ENCODE assay signal across 8 cellular contexts in genomic region chr12:121781751-121782615, GRCh38. TPM values are rescaled to one million over a fixed set of nuclear protein-coding genes. Genes with fewer than 3 reads are reported as not detected.
DNase-seq lines count a peak whose midpoint lies in the region; ATAC-seq, FAIRE-seq and TF ChIP-seq lines count a peak whose summit lies in the region.

No MANE protein-coding gene starts in this region.

- DNase-seq in AG04450 (ENCODE audit: low read depth, low spot score): no peak
- DNase-seq in GM19239 (ENCODE audit: insufficient read length, low spot score): no peak
- peak; percentile 72 for DNase-seq in IMR-90
- DNase-seq in activated gamma-delta T cell treated with Interleukin-2 at 50 U/mL for 16 hours: peak; percentile 46
- no peak for DNase-seq in tibial nerve (ENCODE audit: low spot score in 2 of 2)
- no peak for DNase-seq in frontal cortex (ENCODE audit: low spot score in 2 of 2)

- peak overlapping the region; percentile 57; the same call in 1 of the 3 replicates for H2BK15ac ChIP-seq in IMR-90 (ENCODE audit: low read depth, low read length)

- peak overlapping the region; percentile 11; the same call in 1 of the 2 replicates for H3K14ac ChIP-seq in IMR-90 (replicated peaks; ENCODE audit: low read depth, low read length)

- peak overlapping the region; percentile 57 for H3K27ac ChIP-seq in AG04450 (ENCODE audit: low read depth, low read length)
- peak overlapping the region; percentile 50 for H3K27ac ChIP-seq in IMR-90 (ENCODE audit: insufficient read depth, low read length)
- no peak overlapping the region for H3K27ac ChIP-seq in iPS-20b (ENCODE audit: low read length)
- peak overlapping the region in 3 of 4 donors; percentile 32 to 59 (median 47) for H3K27ac ChIP-seq in tibial nerve

- peaks cover 15% of the 10 kb centered on the region for H3K4me1 ChIP-seq in IMR-90 (ENCODE audit: control insufficient read depth, insufficient read depth, low read length)
- H3K4me1 ChIP-seq in iPS-20b (ENCODE audit: insufficient read depth, low read length): peaks cover 7% of the 10 kb centered on the region; the same call in 1 of the 2 replicates
- H3K4me1 ChIP-seq in tibial nerve: peaks cover 0 to 26% (median 14%) of the 10 kb centered on the region in 4 donors

- peaks cover 8% of the 10 kb centered on the region for H3K9me1 ChIP-seq in IMR-90 (ENCODE audit: insufficient read depth, low read length)

- POLR2A ChIA-PET in AG04450 (lab: Yijun Ruan, JAX): interaction anchor here (1.2 kb wide), 1 partner anchor 12 kb away, joined by 7 read pairs; no protein-coding TSS in a partner anchor
- POLR2A ChIA-PET in IMR-90 (lab: Charles Lee; ENCODE audit: unreplicated experiment): interaction anchor here (1.0 kb wide), 1 partner anchor 22 kb away, joined by 3 read pairs; no protein-coding TSS in a partner anchor

- H3K9ac ChIP-seq in IMR-90 (ENCODE audit: low read depth, low read length) (peak overlapping the region; percentile 25; the same call in 1 of the 2 replicates), iPS-20b (ENCODE audit: low read depth, low read length) (0 out of 2 replicates have a peak overlapping the region, but pooled peaks have one; percentile 25)

- TF ChIP-seq RAD21 in IMR-90 (IDR thresholded peaks at IDR 0.05; ENCODE audit: low read length): no peak

- TF ChIP-seq CTCF in AG04450 (IDR thresholded peaks at IDR 0.05; ENCODE audit: low read depth, low read length) (no peak), IMR-90 (conservative IDR thresholded peaks at IDR 0.05; ENCODE audit: low read depth, low read length) (no peak), tibial nerve (IDR thresholded peaks at IDR 0.05) (no peak)

- TF ChIP-seq EP300 in tibial nerve (IDR thresholded peaks at IDR 0.05): no peak

- H3K23ac ChIP-seq in IMR-90 (ENCODE audit: low read depth, low read length): no peak overlapping the region; the same call in 1 of the 2 replicates

- H4K91ac ChIP-seq in IMR-90 (ENCODE audit: insufficient read depth, low read depth, low read length): 0 out of 2 replicates have a peak overlapping the region, but pooled peaks have one; percentile 24

- dilution Hi-C loops in IMR-90 (cut with HindIII; ENCODE audit: low sequenced_read_pairs, unreplicated experiment): no loop called here

- H3K9me3 ChIP-seq in AG04450 (ENCODE audit: control insufficient read depth, insufficient read depth, low read length) (no peaks in the 10 kb centered on the region; the same call in 1 of the 2 replicates), IMR-90 (ENCODE audit: control insufficient read depth, insufficient read depth, low read length) (no peaks in the 10 kb centered on the region), iPS-20b (ENCODE audit: insufficient read depth, low read depth, low read length) (no peaks in the 10 kb centered on the region), tibial nerve (no peaks in the 10 kb centered on the region)

- H3K4ac ChIP-seq in IMR-90 (ENCODE audit: low read depth, low read length): peak overlapping the region; percentile 72

- TF ChIP-seq POLR2A in IMR-90 (IDR thresholded peaks at IDR 0.05; ENCODE audit: low read depth, low read length) (no peak), tibial nerve (IDR thresholded peaks at IDR 0.05) (no peak)

- H3K27me3 ChIP-seq in AG04450 (ENCODE audit: control insufficient read depth, insufficient read depth, low read length): no peaks in the 10 kb centered on the region
- H3K27me3 ChIP-seq in IMR-90 (ENCODE audit: control insufficient read depth, insufficient read depth, low read length): no peaks in the 10 kb centered on the region
- H3K27me3 ChIP-seq in iPS-20b (ENCODE audit: insufficient read depth, low read length): no peaks in the 10 kb centered on the region
- no peaks in the 10 kb centered on the region for H3K27me3 ChIP-seq in tibial nerve

- H4K20me1 ChIP-seq in IMR-90 (ENCODE audit: insufficient read depth, low read length): peaks cover 21% of the 10 kb centered on the region; the same call in 1 of the 2 replicates

- peaks cover 0 to 22% of the 10 kb centered on the region in 2 experiments; a peak in 1 of 4 replicates for H3K79me1 ChIP-seq in IMR-90 (ENCODE audit: low read depth in 1 of 2, low read length in 2 of 2)

- WGBS in IMR-90 (ENCODE audit: extremely low coverage in 2 of 2, insufficient read length in 1 of 2), 2 experiments: 17% methylated on average over 8 of the region's 21 CpGs; no CpG with 5 or more reads in 1 of the 2 experiments
- 25 to 40% methylated on average over 21 of the region's 21 CpGs for WGBS in tibial nerve, 2 donors

- CTCF ChIA-PET in AG04450 (lab: Charles Lee) (interaction anchor here (0.6 to 5.3 kb wide), 7 partner anchors 9 to 230 kb away, joined by 3 to 54 read pairs (median 3); partner anchors contain the start of gene RHOF), IMR-90 (lab: Yijun Ruan, JAX) (interaction anchor here (0.8 to 2.2 kb wide), 2 partner anchors 12 to 30 kb away, joined by 3 to 20 read pairs; partner anchors contain the start of gene RHOF)

- no peak overlapping the region for H2BK120ac ChIP-seq in IMR-90 (ENCODE audit: low read depth, low read length)

- H3K18ac ChIP-seq in IMR-90 (ENCODE audit: low read depth, low read length): no peak overlapping the region; the same call in 1 of the 2 replicates

- peak overlapping the region; percentile 85 for H2AK5ac ChIP-seq in IMR-90 (ENCODE audit: low read depth, low read length)

- peak overlapping the region; percentile 44 for H2BK5ac ChIP-seq in IMR-90 (ENCODE audit: low read depth, low read length, poor library complexity, severe bottlenecking)

- H3K36me3 ChIP-seq in IMR-90 (ENCODE audit: control insufficient read depth, insufficient read depth, low read length) (peaks cover 11% of the 10 kb centered on the region; the same call in 1 of the 2 replicates), iPS-20b (ENCODE audit: insufficient read depth, low read depth, low read length) (peaks cover 5% of the 10 kb centered on the region; the same call in 1 of the 2 replicates), tibial nerve (peaks cover 0 to 47% (median 0%) of the 10 kb centered on the region in 3 donors)

- H3K56ac ChIP-seq in IMR-90 (ENCODE audit: extremely low read depth, insufficient read depth, low read length): no peak overlapping the region

- H3K4me2 ChIP-seq in IMR-90 (ENCODE audit: low read depth, low read length): peak overlapping the region; percentile 59

- intact Hi-C loops in IMR-90 (cut with micrococcal nuclease): no loop called here

- in situ Hi-C loops in IMR-90 (cut with MboI; ENCODE audit: low sequenced_read_pairs): loop anchor here (5.0 kb wide), 1 partner anchor 90 kb away; no protein-coding TSS in a partner anchor

- peak; percentile 54 for ATAC-seq in IMR-90 (ENCODE audit: low read depth)
- no peak for ATAC-seq in HG03378 (IDR thresholded peaks at IDR 0.05; ENCODE audit: unreplicated experiment)

- H2AK9ac ChIP-seq in IMR-90 (replicated peaks; ENCODE audit: low read depth, low read length, poor library complexity): peak overlapping the region; percentile 5

- FAIRE-seq in GM19239 (lab: Jason Lieb, UNC) (peak; percentile 83), frontal cortex (lab: Jason Lieb, UNC) (no peak)

- H2AFZ ChIP-seq in IMR-90 (replicated peaks; ENCODE audit: low read length, poor library complexity): peak overlapping the region; percentile 40

- H3K4me3 ChIP-seq in AG04450 (ENCODE audit: low read depth, low read length) (no peak overlapping the region), IMR-90 (ENCODE audit: insufficient read depth, low read depth, low read length) (no peak overlapping the region), iPS-20b (ENCODE audit: low read length) (no peak overlapping the region), tibial nerve (no peak overlapping the region)

- 0 out of 2 replicates have a peak overlapping the region, but pooled peaks have one; percentile 4 for H4K5ac ChIP-seq in IMR-90 (ENCODE audit: low read depth, low read length)

- BruUV-seq in IMR-90 (replicated peaks; lab: Mats Ljungman, UMichigan): no TSS peak

- peak overlapping the region in 1 of 2 experiments; percentile 22; a peak in 1 of 4 replicates for H4K8ac ChIP-seq in IMR-90 (ENCODE audit: low read depth in 2 of 2, low read length in 2 of 2)

- no peak overlapping the region for H2BK20ac ChIP-seq in IMR-90 (ENCODE audit: low read depth, low read length)

TF ChIP-seq in IMR-90, 13 proteins besides CTCF, POLR2A, EP300 and RAD21:
- TF ChIP-seq BHLHE40 (IDR thresholded peaks at IDR 0.05; ENCODE audit: low read depth, low read length) (no peak), RCOR1 (IDR thresholded peaks at IDR 0.05; ENCODE audit: insufficient replicate concordance, low read length) (peak; percentile 59), MXI1 (IDR thresholded peaks at IDR 0.05; ENCODE audit: borderline replicate concordance, low read depth, low read length) (0 out of 2 replicates have a peak, but pooled peaks have one; percentile 32), ELK1 (IDR thresholded peaks at IDR 0.05; ENCODE audit: borderline replicate concordance, low read depth, low read length) (no peak), CEBPB (IDR thresholded peaks at IDR 0.05; ENCODE audit: low read depth, low read length) (peak; percentile 91)

RNA-seq across cellular contexts. Expression of gene RHOF, which starts 11.5 kb away (rescaled TPM):
- polyA plus RNA-seq in AG04450 (2011; rRNA removed) (5.3 TPM in 2 replicates), IMR-90 (2012; rRNA removed) (5.1 and 5.3 TPM in 2 replicates)
- polyA minus RNA-seq in AG04450 (2011; rRNA and poly(A)+ RNA removed): 10.3 and 14.6 TPM in 2 replicates
- total RNA-seq in IMR-90 (2012; rRNA removed) (3.0 and 3.9 TPM in 2 replicates), tibial nerve (10 to 100 TPM; 14.1 to 24.3 (median 18.1) TPM), frontal cortex (13.0 TPM)
- polyA plus RNA-seq in IMR-90 (2012; cell fraction: cytosol; rRNA removed): 4.7 and 7.8 TPM in 2 replicates
- polyA plus RNA-seq in IMR-90 (2012; cell fraction: nucleus; rRNA removed; ENCODE audit: low replicate concordance): 14.0 and 15.7 TPM in 2 replicates

RNA-seq across cellular contexts. Expression of gene SETD1B, which starts 21.8 kb away (rescaled TPM):
- 1.1 and 1.6 TPM in 2 replicates for polyA plus RNA-seq in AG04450 (2011; rRNA removed)
- 3.4 and 3.5 TPM in 2 replicates for polyA minus RNA-seq in AG04450 (2011; rRNA and poly(A)+ RNA removed)
- total RNA-seq in IMR-90 (2012; rRNA removed): 0.83 and 0.90 TPM in 2 replicates
- 5.1 and 5.5 TPM in 2 replicates for polyA plus RNA-seq in IMR-90 (2012; rRNA removed)
- polyA plus RNA-seq in IMR-90 (2012; cell fraction: cytosol; rRNA removed): 3.1 and 3.5 TPM in 2 replicates
- 14.8 and 15.1 TPM in 2 replicates for polyA plus RNA-seq in IMR-90 (2012; cell fraction: nucleus; rRNA removed; ENCODE audit: low replicate concordance)
- 10 to 100 TPM in 3 of 4 donors, 1 to 10 TPM in 1; 9.4 to 18.3 (median 12.2) TPM for total RNA-seq in tibial nerve
- total RNA-seq in frontal cortex: 2.4 TPM

Comparison
In these comparisons a context has a peak if more than half of its experiments do, and no peak if none do; other contexts are left out.
1. DNase-seq: peak in IMR-90 (single experiment) and activated gamma-delta T cell treated with Interleukin-2 at 50 U/mL for 16 hours (single experiment); none in AG04450 (single experiment), GM19239 (single experiment), tibial nerve (0 of 2) and frontal cortex (0 of 2).